Comparison of ENCODE assay signal across 13 cellular contexts in the genomic region with DNA sequence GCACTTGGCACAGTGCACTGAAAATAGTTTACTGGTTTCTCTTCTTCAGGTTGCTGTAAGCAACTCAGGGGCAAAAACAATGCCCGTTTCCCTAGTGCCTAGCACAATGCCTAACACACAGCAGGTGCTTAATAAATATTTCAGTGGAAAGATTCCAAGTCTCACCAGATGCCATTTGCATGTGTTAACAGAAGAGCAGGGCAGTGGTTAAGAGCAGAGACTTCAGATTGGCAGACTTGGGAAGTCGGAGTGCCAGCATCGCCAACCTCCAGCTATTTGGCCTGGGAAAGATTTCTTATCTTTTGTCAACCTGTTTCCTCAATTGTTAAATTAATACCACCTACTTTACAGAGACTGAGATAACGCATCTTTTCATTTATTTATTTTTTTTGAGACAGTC. TPM values are rescaled to one million over a fixed set of nuclear protein-coding genes. Genes with fewer than 3 reads are reported as not detected.
"Had no signal": no experiment of that assay in that cellular context is flagged by ENCODE, and none has a peak within 500 bp of the region (broad histone marks: within the 10 kb centered on the region; RNA-seq: fewer than 3 reads in every experiment).

No MANE protein-coding gene starts in this region.

- H3K27me3 ChIP-seq: ascending aorta, heart left ventricle, upper lobe of left lung had no signal

- H3K27ac ChIP-seq: ascending aorta, heart left ventricle, upper lobe of left lung had no signal

- H3K4me3 ChIP-seq: ascending aorta, heart left ventricle, upper lobe of left lung had no signal

- DNase-seq: activated CD4-positive, alpha-beta T cell treated with anti-CD3 and anti-CD28 coated beads, Interleukin-2, amount 50 U/mL, for 1 hour; activated CD8-positive, alpha-beta memory T cell treated with anti-CD3 and anti-CD28 coated beads for 24 hours; activated naive CD4-positive, alpha-beta T cell treated with Interleukin-2 at 50 U/mL for 16 hours; activated naive CD8-positive, alpha-beta T cell treated with anti-CD3 and anti-CD28 coated beads, Interleukin-2, amount 50 U/mL, for 24 hours; dermis blood vessel endothelial cell; immature natural killer cell; occipital lobe; stimulated activated CD4-positive, alpha-beta T cell treated with anti-CD3 and anti-CD28 coated beads, Interleukin-2, amount 100 ng/mL, for 48 hours; stimulated activated naive CD4-positive, alpha-beta T cell; upper lobe of left lung had no signal

- H3K4me1 ChIP-seq: ascending aorta, heart left ventricle, upper lobe of left lung had no signal

- H3K9me3 ChIP-seq: ascending aorta, heart left ventricle, upper lobe of left lung had no signal

- ATAC-seq: activated naive CD8-positive, alpha-beta T cell treated with anti-CD3 and anti-CD28 coated beads, Interleukin-2, amount 50 U/mL, for 24 hours; activated T-helper 17 cell treated with anti-CD3 and anti-CD28 coated beads, Interleukin-2, amount 50 U/mL, for 72 hours; heart left ventricle had no signal

RNA-seq across cellular contexts. Expression of gene CRABP2, which starts 12.0 kb away (rescaled TPM):
- total RNA-seq: ascending aorta had no signal
- polyA plus RNA-seq: immature natural killer cell had no signal
